Comparison of ENCODE assay signal across 20 cellular contexts in the genomic region with DNA sequence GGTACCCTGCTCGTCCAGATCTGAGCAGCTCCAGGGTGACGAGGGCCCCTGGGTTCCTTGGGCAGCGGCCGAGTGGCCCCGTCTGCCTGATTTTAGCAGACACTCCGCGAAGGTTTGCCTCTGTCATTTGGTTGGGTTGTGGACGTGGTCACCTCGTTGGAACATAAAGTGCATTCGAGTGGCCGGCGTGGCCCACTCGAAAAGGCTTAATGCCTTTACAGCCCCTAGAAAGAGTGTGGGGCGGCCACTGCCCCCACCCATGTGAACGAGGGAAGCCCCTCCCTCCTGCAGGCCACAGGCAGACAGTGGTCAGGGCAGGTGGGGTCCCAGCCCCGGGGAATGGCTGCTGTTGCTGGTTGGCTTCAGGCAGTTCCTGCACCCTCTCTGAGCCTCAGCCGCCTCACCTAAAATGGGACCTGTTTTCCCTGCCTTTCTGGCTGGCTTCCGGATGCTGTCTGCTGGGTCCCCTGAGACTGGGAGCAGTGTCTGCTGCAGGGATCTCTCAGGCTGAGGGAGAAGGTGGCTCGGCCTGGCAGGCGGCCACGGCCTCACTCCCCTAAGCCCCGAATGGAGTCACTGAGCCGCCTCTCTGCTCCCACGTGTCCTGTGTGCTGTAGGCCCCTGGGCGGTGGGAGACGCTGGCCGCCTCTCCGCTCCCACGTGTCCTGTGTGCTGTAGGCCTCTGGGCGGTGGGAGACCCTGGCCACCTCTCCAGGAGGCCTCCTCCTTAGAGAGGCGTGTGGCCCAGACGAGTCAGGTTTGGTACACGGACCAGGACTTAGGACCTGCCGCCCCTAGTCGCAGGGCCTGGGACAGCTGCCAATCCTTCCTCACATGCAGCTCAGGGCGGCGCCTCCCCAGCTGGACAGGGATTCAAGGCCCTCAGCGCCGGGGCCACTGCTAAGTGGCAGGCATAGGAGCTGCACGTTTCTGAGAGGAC.
DNase-seq lines count a peak whose midpoint lies in the region; ATAC-seq and TF ChIP-seq lines count a peak whose summit lies in the region.
"Had no signal": no experiment of that assay in that cellular context is flagged by ENCODE, and none has a peak within 500 bp of the region (broad histone marks: within the 10 kb centered on the region; RNA-seq: fewer than 3 reads in every experiment).

No MANE protein-coding gene starts in this region.

- peaks cover 2 to 3% of the 10 kb centered on the region in 2 donors for H3K4me1 Mint-ChIP-seq in effector memory CD8-positive, alpha-beta T cell (ENCODE audit: low read depth in 2 of 2)

- TF ChIP-seq CTCF in left lung (IDR thresholded peaks at IDR 0.05) (no peak), tibial artery (IDR thresholded peaks at IDR 0.05) (no peak)

- H3K36me3 ChIP-seq in left lung: no peaks in the 10 kb centered on the region
- no peaks in the 10 kb centered on the region for H3K36me3 ChIP-seq in tibial artery
- H3K36me3 ChIP-seq: neutrophil had no signal

- H3K9me3 ChIP-seq in left lung: no peaks in the 10 kb centered on the region
- H3K9me3 ChIP-seq in tibial artery: no peaks in the 10 kb centered on the region
- H3K9me3 ChIP-seq: neutrophil had no signal

- H3K4me3 Mint-ChIP-seq in effector memory CD8-positive, alpha-beta T cell: no peak overlapping the region
- H3K4me3 Mint-ChIP-seq: activated CD4-positive, alpha-beta T cell treated with anti-CD3 and anti-CD28 coated beads, Interleukin-2, amount 10 ng/mL, durations not matched to agents 7 days and 5 days; activated T-helper 17 cell treated with anti-CD3 and anti-CD28 coated beads, Interleukin-2, amount 50 U/mL, for 72 hours; T-helper 1 cell treated with Interleukin-12 subunit alpha and Interleukin-12 subunit beta and Interleukin-4 antibody, amounts not matched to agents 30 μg/mL and 1 μg/mL, for 36 hours had no signal

- no peak overlapping the region for H3K27ac Mint-ChIP-seq in effector memory CD8-positive, alpha-beta T cell
- H3K27ac Mint-ChIP-seq: activated CD4-positive, alpha-beta T cell treated with anti-CD3 and anti-CD28 coated beads, Interleukin-2, amount 10 ng/mL, durations not matched to agents 7 days and 5 days; activated T-helper 17 cell treated with anti-CD3 and anti-CD28 coated beads, Interleukin-2, amount 50 U/mL, for 72 hours; T-helper 1 cell treated with Interleukin-12 subunit alpha and Interleukin-12 subunit beta and Interleukin-4 antibody, amounts not matched to agents 30 μg/mL and 1 μg/mL, for 36 hours had no signal

- H3K4me3 ChIP-seq in left lung (no peak overlapping the region), tibial artery (no peak overlapping the region)

- H3K4me1 ChIP-seq in left lung (no peaks in the 10 kb centered on the region), tibial artery (no peaks in the 10 kb centered on the region)

- ATAC-seq in left lung: peak; percentile 85
- ATAC-seq in effector memory CD8-positive, alpha-beta T cell (replicated peaks): no peak
- no peak for ATAC-seq in GM18498 (IDR thresholded peaks at IDR 0.05; ENCODE audit: unreplicated experiment)
- ATAC-seq: activated T-helper 17 cell treated with anti-CD3 and anti-CD28 coated beads, Interleukin-2, amount 50 U/mL, for 72 hours; left lobe of liver had no signal

- DNase-seq in activated effector memory CD4-positive, alpha-beta T cell treated with anti-CD3 and anti-CD28 coated beads, Interleukin-2, amount 50 U/mL, for 16 hours: peak; percentile 51
- DNase-seq in activated effector memory CD4-positive, alpha-beta T cell treated with Interleukin-2 at 50 U/mL for 16 hours: no peak
- DNase-seq in NCI-H2171 treated with DMSO at 0.1 percent for 48 hours (lab: John Stamatoyannopoulos, UW): peak; percentile 69
- DNase-seq in left lung: peak; percentile 61 to 85
- DNase-seq in tibial artery: peak; percentile 17 to 59
- DNase-seq in NCI-H2196 (lab: John Stamatoyannopoulos, UW; ENCODE audit: unreplicated experiment): no peak
- DNase-seq in effector memory CD8-positive, alpha-beta T cell: no peak
- DNase-seq: activated CD4-positive, alpha-beta T cell treated with anti-CD3 and anti-CD28 coated beads, Interleukin-2, amount 10 ng/mL, durations not matched to agents 7 days and 5 days; C1 segment of cervical spinal cord; cortex of kidney; Karpas-422; NCI-H1105 treated with DMSO at 0.1 percent for 48 hours; NCI-H2227 treated with DMSO at 0.1 percent for 48 hours; OCI-M1; stimulated activated CD4-positive, alpha-beta T cell treated with anti-CD3 and anti-CD28 coated beads, Interleukin-4, amount 100 ng/mL, for 4 hours had no signal

- H3K9me3 Mint-ChIP-seq in effector memory CD8-positive, alpha-beta T cell: no peaks in the 10 kb centered on the region
- H3K9me3 Mint-ChIP-seq: activated CD4-positive, alpha-beta T cell treated with anti-CD3 and anti-CD28 coated beads, Interleukin-2, amount 10 ng/mL, durations not matched to agents 7 days and 5 days; activated T-helper 17 cell treated with anti-CD3 and anti-CD28 coated beads, Interleukin-2, amount 50 U/mL, for 72 hours; T-helper 1 cell treated with Interleukin-12 subunit alpha and Interleukin-12 subunit beta and Interleukin-4 antibody, amounts not matched to agents 30 μg/mL and 1 μg/mL, for 36 hours had no signal

- peaks cover 8 to 25% of the 10 kb centered on the region in 2 donors for H3K27me3 Mint-ChIP-seq in effector memory CD8-positive, alpha-beta T cell
- H3K27me3 Mint-ChIP-seq: activated CD4-positive, alpha-beta T cell treated with anti-CD3 and anti-CD28 coated beads, Interleukin-2, amount 10 ng/mL, durations not matched to agents 7 days and 5 days; activated T-helper 17 cell treated with anti-CD3 and anti-CD28 coated beads, Interleukin-2, amount 50 U/mL, for 72 hours had no signal

- intact Hi-C loops in left lung (cut with DNase I): no loop called here
- intact Hi-C loops in tibial artery (cut with DNase I; ENCODE audit: low total_unique reads): no loop called here

- peaks cover 3% of the 10 kb centered on the region for H3K36me3 Mint-ChIP-seq in effector memory CD8-positive, alpha-beta T cell (ENCODE audit: insufficient read depth)

- H3K27ac ChIP-seq in left lung (no peak overlapping the region), tibial artery (no peak overlapping the region)
- H3K27ac ChIP-seq: neutrophil had no signal

- H3K27me3 ChIP-seq in left lung (peaks cover 5 to 56% of the 10 kb centered on the region in 2 donors), tibial artery (peaks cover 0 to 3% of the 10 kb centered on the region in 2 donors)
- H3K27me3 ChIP-seq: neutrophil had no signal

Comparison
In these comparisons a context has a peak if more than half of its experiments do, and no peak if none do; other contexts are left out.
1. DNase-seq: peak in activated effector memory CD4-positive, alpha-beta T cell treated with anti-CD3 and anti-CD28 coated beads, Interleukin-2, amount 50 U/mL, for 16 hours (single experiment), NCI-H2171 treated with DMSO at 0.1 percent for 48 hours (single experiment), left lung (2 of 2) and tibial artery (2 of 2); none in activated effector memory CD4-positive, alpha-beta T cell treated with Interleukin-2 at 50 U/mL for 16 hours (single experiment), NCI-H2196 (single experiment) and effector memory CD8-positive, alpha-beta T cell (0 of 3).